ENCODE assay signal across 21 cellular contexts in genomic region chr2:58484201-58484600, GRCh38.
DNase-seq lines count a peak whose midpoint lies in the region; ATAC-seq, FAIRE-seq and TF ChIP-seq lines count a peak whose summit lies in the region.
"Had no signal": no experiment of that assay in that cellular context is flagged by ENCODE, and none has a peak within 500 bp of the region (broad histone marks: within the 10 kb centered on the region; RNA-seq: fewer than 3 reads in every experiment).

No MANE protein-coding gene starts in this region.

- FAIRE-seq in urothelium cell line (lab: Jason Lieb, UNC) = no peak
- FAIRE-seq: small intestine had no signal

- ATAC-seq in GM18907 (IDR thresholded peaks at IDR 0.05; ENCODE audit: unreplicated experiment) = no peak
- ATAC-seq: activated CD8-positive, alpha-beta memory T cell treated with anti-CD3 and anti-CD28 coated beads, Interleukin-2, amount 10 ng/mL, durations not matched to agents 7 days and 5 days; body of pancreas; natural killer cell had no signal

- no peak for TF ChIP-seq CTCF in epithelial cell of proximal tubule (conservative IDR thresholded peaks at IDR 0.05; ENCODE audit: low read depth, low read length)

- no peak overlapping the region for H3K4me3 ChIP-seq in epithelial cell of proximal tubule (ENCODE audit: low read depth, low read length)
- H3K4me3 ChIP-seq: body of pancreas, thoracic aorta had no signal

- DNase-seq in GM03348 (ENCODE audit: low spot score) (peak; percentile 56), NCI-H226 (peak; percentile 13), epithelial cell of proximal tubule (ENCODE audit: low read depth) (peak; percentile 27), urothelium cell line (ENCODE audit: low spot score) (peak; percentile 53), cerebellar cortex (ENCODE audit: low spot score) (no peak)
- no peak for DNase-seq in activated naive CD4-positive, alpha-beta T cell treated with Interleukin-2 at 50 U/mL for 16 hours
- DNase-seq: activated CD4-positive, CD25-positive, alpha-beta regulatory T cell treated with anti-CD3 and anti-CD28 coated beads, Interleukin-2, amount 50 U/mL, for 72 hours; activated CD8-positive, alpha-beta memory T cell treated with anti-CD3 and anti-CD28 coated beads, Interleukin-2, amount 10 ng/mL, durations not matched to agents 7 days and 5 days; activated effector memory CD4-positive, alpha-beta T cell treated with Interleukin-2 at 50 U/mL for 16 hours; body of pancreas; dermis blood vessel endothelial cell; DMS53; head of caudate nucleus; natural killer cell; NCI-H1048; NCI-H524 treated with DMSO at 0.1 percent for 48 hours; posterior cingulate gyrus; SIG-M5; small intestine had no signal

Comparison
In these comparisons a context has a peak if more than half of its experiments do, and no peak if none do; other contexts are left out.
1. DNase-seq: peak in GM03348 (single experiment), NCI-H226 (single experiment), epithelial cell of proximal tubule (single experiment) and urothelium cell line (single experiment); none in activated naive CD4-positive, alpha-beta T cell treated with Interleukin-2 at 50 U/mL for 16 hours (single experiment) and cerebellar cortex (single experiment).